ENCODE assay signal across 9 cellular contexts in the genomic region with DNA sequence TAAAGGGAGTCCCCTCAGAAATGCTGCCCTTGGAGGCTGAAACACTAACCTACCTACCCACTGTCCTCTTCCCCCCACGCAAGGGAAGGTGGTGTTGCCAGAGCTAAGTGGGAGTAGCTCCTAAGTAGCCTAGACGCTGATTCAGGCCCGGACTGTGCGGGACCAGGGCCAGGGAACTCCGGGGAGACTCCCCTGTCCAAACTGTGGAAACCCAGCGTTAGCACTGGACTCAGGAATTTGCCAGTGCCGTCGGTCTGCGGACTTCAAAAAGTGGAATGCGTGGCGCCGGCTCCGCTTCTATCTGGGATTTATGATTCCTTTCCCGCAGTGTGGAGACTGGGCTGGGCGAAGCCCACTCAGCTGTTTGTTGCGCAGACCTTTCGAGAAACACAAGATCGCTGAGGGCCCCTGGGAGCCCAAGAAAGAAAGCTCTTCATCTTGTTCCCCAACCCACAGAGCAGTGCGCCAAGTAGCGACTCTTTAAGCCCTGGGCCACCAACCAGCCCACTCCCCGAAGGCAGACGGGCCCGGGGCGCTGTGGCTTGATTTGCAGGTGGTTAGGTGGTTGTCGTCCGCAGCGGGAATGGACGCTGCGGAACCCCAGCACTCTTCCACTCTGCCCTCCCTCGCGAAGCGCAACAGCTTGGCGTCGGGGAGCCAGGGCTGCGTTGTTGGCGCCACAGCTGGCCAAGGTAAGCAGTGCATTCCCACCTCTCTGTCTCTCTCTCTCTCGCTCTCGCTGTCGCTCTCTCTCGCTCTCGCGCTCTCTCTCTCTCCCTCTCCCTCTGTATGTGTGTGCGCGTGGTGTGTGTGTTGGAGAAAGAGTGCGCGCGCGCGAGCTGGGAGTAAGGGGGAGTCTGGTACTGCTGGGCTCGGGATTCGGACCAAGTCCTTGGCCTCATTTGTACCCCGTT. TPM values are rescaled to one million over a fixed set of nuclear protein-coding genes. Genes with fewer than 3 reads are reported as not detected.
DNase-seq lines count a peak whose midpoint lies in the region; ATAC-seq and TF ChIP-seq lines count a peak whose summit lies in the region.
"Had no signal": no experiment of that assay in that cellular context is flagged by ENCODE, and none has a peak within 500 bp of the region (broad histone marks: within the 10 kb centered on the region; RNA-seq: fewer than 3 reads in every experiment).

No MANE protein-coding gene starts in this region.

- H3K27me3 Mint-ChIP-seq in activated naive CD8-positive, alpha-beta T cell: peaks cover 17% of the 10 kb centered on the region

- CTCF ChIA-PET in BJ (lab: Yijun Ruan, JAX): no interaction called here

- DNase-seq in BJ (ENCODE audit: low read depth): no peak
- DNase-seq in Peyer's patch: peak in 2 of 3 donors; percentile 69 to 84
- DNase-seq in right atrium auricular region (ENCODE audit: low spot score): no peak
- peak; percentile 58 for DNase-seq in renal cortical epithelial cell (ENCODE audit: low read depth)
- DNase-seq in epidermal melanocyte (ENCODE audit: insufficient read length, low spot score): no peak

- peak; percentile 24; the same call in 1 of the 2 replicates for TF ChIP-seq CTCF in BJ (IDR thresholded peaks at IDR 0.05; ENCODE audit: insufficient read depth, low read depth, low read length)
- TF ChIP-seq CTCF in Peyer's patch (IDR thresholded peaks at IDR 0.05): peak; percentile 21 to 49 (median 35)
- no peak for TF ChIP-seq CTCF in right atrium auricular region (IDR thresholded peaks at IDR 0.05)

- peaks cover 11% of the 10 kb centered on the region for H3K4me1 Mint-ChIP-seq in activated naive CD8-positive, alpha-beta T cell (ENCODE audit: low read depth)

- peak overlapping the region; percentile 64 for H3K27ac Mint-ChIP-seq in activated naive CD8-positive, alpha-beta T cell

- no peaks in the 10 kb centered on the region for H3K9me3 Mint-ChIP-seq in activated naive CD8-positive, alpha-beta T cell (ENCODE audit: low read depth)

- H3K4me1 ChIP-seq in Peyer's patch (peaks cover 0 to 7% (median 0%) of the 10 kb centered on the region in 4 donors), right atrium auricular region (peaks cover 0 to 27% of the 10 kb centered on the region in 2 donors)

- no peaks in the 10 kb centered on the region for H3K9me3 ChIP-seq in Peyer's patch
- no peaks in the 10 kb centered on the region for H3K9me3 ChIP-seq in right atrium auricular region

- H3K4me3 ChIP-seq in BJ (ENCODE audit: low read depth, low read length): no peak overlapping the region
- peak overlapping the region; percentile 35 to 49 (median 40) for H3K4me3 ChIP-seq in Peyer's patch
- H3K4me3 ChIP-seq in right atrium auricular region: peak overlapping the region; percentile 4 to 43

- ATAC-seq in GM19351 (IDR thresholded peaks at IDR 0.05; ENCODE audit: unreplicated experiment) (peak; percentile 92), HG03460 (IDR thresholded peaks at IDR 0.05; ENCODE audit: unreplicated experiment) (peak; percentile 93)

- H3K4me3 Mint-ChIP-seq in activated naive CD8-positive, alpha-beta T cell: peak overlapping the region; percentile 92

- peaks cover 19% of the 10 kb centered on the region for H3K27me3 ChIP-seq in BJ (ENCODE audit: control insufficient read depth, insufficient read depth, low read length)
- H3K27me3 ChIP-seq in Peyer's patch: no peaks in the 10 kb centered on the region
- H3K27me3 ChIP-seq in right atrium auricular region: peaks cover 0 to 2% of the 10 kb centered on the region in 2 donors

- TF ChIP-seq POLR2A in Peyer's patch (IDR thresholded peaks at IDR 0.05): no peak

- H3K36me3 ChIP-seq in BJ (ENCODE audit: control insufficient read depth, insufficient read depth, low read length) (no peaks in the 10 kb centered on the region), Peyer's patch (no peaks in the 10 kb centered on the region), right atrium auricular region (no peaks in the 10 kb centered on the region)

- no peaks in the 10 kb centered on the region for H3K36me3 Mint-ChIP-seq in activated naive CD8-positive, alpha-beta T cell

- H3K27ac ChIP-seq in Peyer's patch: peak overlapping the region in 1 of 4 donors; percentile 46
- no peak overlapping the region for H3K27ac ChIP-seq in right atrium auricular region

- POLR2A ChIA-PET in BJ (lab: Charles Lee): no interaction called here

RNA-seq across cellular contexts. Expression of a gene that starts 2.0 kb away (rescaled TPM):
- 0.10 and 0.17 TPM in 2 replicates for polyA plus RNA-seq in BJ (2011; rRNA removed)
- 0.14 TPM in 1 of 2 replicates, not detected in the other for polyA minus RNA-seq in BJ (2011; rRNA and poly(A)+ RNA removed)
- total RNA-seq in Peyer's patch (1 to 10 TPM in 1 of 4 donors, not detected in 3; 1.5 TPM), right atrium auricular region (under 1 TPM; 0.70 to 0.79 TPM), renal cortical epithelial cell (0.17 and 0.30 TPM in 2 replicates)
- total RNA-seq: HT1080 had no signal

RNA-seq across cellular contexts. Expression of a gene that starts 52.7 kb away (rescaled TPM):
- polyA plus RNA-seq in BJ (2011; rRNA removed): not detected in 2 replicates
- polyA minus RNA-seq in BJ (2011; rRNA and poly(A)+ RNA removed): not detected in 2 replicates
- total RNA-seq in Peyer's patch (not detected), right atrium auricular region (1 to 10 TPM in 1 of 2 donors, under 1 TPM in 1; 0.90 to 1.4 TPM), renal cortical epithelial cell (not detected in 2 replicates)
- total RNA-seq: HT1080 had no signal

RNA-seq across cellular contexts. Expression of a gene that starts 58.6 kb away (rescaled TPM):
- 2.2 and 4.6 TPM in 2 replicates for polyA plus RNA-seq in BJ (2011; rRNA removed)
- 4.8 and 5.1 TPM in 2 replicates for polyA minus RNA-seq in BJ (2011; rRNA and poly(A)+ RNA removed)
- total RNA-seq in Peyer's patch: 10 to 100 TPM in 1 of 4 donors, 1 to 10 TPM in 3; 4.9 to 13.0 (median 8.6) TPM
- total RNA-seq in right atrium auricular region: 1 to 10 TPM; 6.0 to 6.3 TPM
- 15.6 and 23.5 TPM in 2 replicates for total RNA-seq in renal cortical epithelial cell

Comparison
In these comparisons a context has a peak if more than half of its experiments do, and no peak if none do; other contexts are left out.
1. DNase-seq: peak in Peyer's patch (2 of 3) and renal cortical epithelial cell (single experiment); none in BJ (single experiment), right atrium auricular region (single experiment) and epidermal melanocyte (single experiment).
2. CTCF ChIP-seq: peak in BJ (single experiment) and Peyer's patch (6 of 6); none in right atrium auricular region (0 of 2).